Comparison of ENCODE assay signal across 8 cellular contexts in the genomic region with DNA sequence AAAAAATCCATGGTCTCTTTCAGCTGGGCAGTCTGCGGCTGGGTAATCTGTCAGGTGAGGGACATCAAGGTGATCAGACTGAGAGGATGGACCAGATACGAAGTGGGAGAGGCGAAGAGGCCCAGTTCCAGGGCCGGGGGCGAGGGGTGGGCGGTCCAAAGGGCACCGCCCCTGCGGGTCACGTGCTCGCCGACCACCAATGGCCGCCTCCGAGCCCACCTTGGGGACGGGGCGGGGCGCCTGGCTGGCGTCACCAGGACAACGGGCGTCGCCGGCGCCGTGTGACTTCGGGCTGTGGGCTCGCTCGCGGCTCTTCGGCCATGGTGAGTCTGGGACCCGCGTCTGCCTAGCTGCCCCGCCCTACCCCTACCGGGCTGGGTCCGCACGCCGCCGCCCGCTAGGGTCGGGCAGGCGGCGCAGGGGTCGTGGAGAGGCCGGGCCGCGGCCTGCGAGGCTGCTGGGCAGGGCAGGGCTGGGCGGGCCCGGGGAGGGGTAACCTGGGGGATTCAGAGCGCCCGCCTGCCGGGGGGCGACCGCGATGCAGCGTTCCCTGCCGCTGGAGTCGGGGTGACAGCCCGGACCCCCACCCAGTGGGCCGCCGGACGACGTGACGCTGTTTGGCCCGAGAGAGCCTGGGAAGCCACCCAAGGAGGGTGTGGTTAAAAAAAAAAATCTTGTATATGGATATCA. TPM values are rescaled to one million over a fixed set of nuclear protein-coding genes. Genes with fewer than 3 reads are reported as not detected.
A peak's percentile ranks its signal among the peaks of the same experiment; 100 is the strongest.
DNase-seq lines count a peak whose midpoint lies in the region; ATAC-seq and TF ChIP-seq lines count a peak whose summit lies in the region.

A gene with protein sequence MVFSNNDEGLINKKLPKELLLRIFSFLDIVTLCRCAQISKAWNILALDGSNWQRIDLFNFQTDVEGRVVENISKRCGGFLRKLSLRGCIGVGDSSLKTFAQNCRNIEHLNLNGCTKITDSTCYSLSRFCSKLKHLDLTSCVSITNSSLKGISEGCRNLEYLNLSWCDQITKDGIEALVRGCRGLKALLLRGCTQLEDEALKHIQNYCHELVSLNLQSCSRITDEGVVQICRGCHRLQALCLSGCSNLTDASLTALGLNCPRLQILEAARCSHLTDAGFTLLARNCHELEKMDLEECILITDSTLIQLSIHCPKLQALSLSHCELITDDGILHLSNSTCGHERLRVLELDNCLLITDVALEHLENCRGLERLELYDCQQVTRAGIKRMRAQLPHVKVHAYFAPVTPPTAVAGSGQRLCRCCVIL (plus strand): TSS at position 250 of the 690 bp plus-strand sequence. CDS start 71 bp downstream, at position 321.

- intact Hi-C loops in ascending aorta (cut with DNase I): loop anchor here (2.0 to 10.0 kb wide), 2 partner anchors 23 to 63 kb away; a partner anchor contains a TSS
- intact Hi-C loops in psoas muscle (cut with DNase I): no loop called here

- H3K4me1 ChIP-seq in ascending aorta (no peaks in the 10 kb centered on the region), psoas muscle (no peaks in the 10 kb centered on the region)

- H3K4me3 ChIP-seq in GM12864 (ENCODE audit: low read depth, low read length) (peak within 1 kb of the TSS; percentile 45), ascending aorta (peak within 1 kb of the TSS; percentile 87 to 99), psoas muscle (peak within 1 kb of the TSS; percentile 79)

- peak; percentile 78 for ATAC-seq in HG03159 (IDR thresholded peaks at IDR 0.05; ENCODE audit: unreplicated experiment)
- peak; percentile 48 to 63 (median 58) for ATAC-seq in psoas muscle

- no peaks in the 10 kb centered on the region for H3K27me3 ChIP-seq in ascending aorta
- peaks cover 0 to 20% (median 0%) of the 10 kb centered on the region in 3 donors for H3K27me3 ChIP-seq in psoas muscle (ENCODE audit: insufficient read depth in 3 of 3, low read length in 2 of 3)

- H3K36me3 ChIP-seq in ascending aorta (no peaks in the 10 kb centered on the region), psoas muscle (ENCODE audit: insufficient read depth in 1 of 2, low read depth in 1 of 2) (no peaks in the 10 kb centered on the region)

- H3K27ac ChIP-seq in ascending aorta (peak within 1 kb of the TSS; percentile 66 to 82), psoas muscle (no peak within 1 kb of the TSS)

- TF ChIP-seq CTCF in GM12864 (IDR thresholded peaks at IDR 0.05; ENCODE audit: low read depth, low read length, missing control alignments) (no peak), ascending aorta (IDR thresholded peaks at IDR 0.05) (no peak), psoas muscle (IDR thresholded peaks at IDR 0.05) (no peak)

- no peaks in the 10 kb centered on the region for H3K9me3 ChIP-seq in ascending aorta
- H3K9me3 ChIP-seq in psoas muscle: no peaks in the 10 kb centered on the region

- DNase-seq in A172 (ENCODE audit: low spot score): peak; percentile 69
- DNase-seq in GM12864 (ENCODE audit: low read depth): no peak
- DNase-seq in NCI-H748 treated with DMSO at 0.1 percent for 48 hours (lab: John Stamatoyannopoulos, UW): peak; percentile 62
- DNase-seq in ascending aorta (ENCODE audit: low spot score in 2 of 2): peak in 1 of 2 donors; percentile 78
- peak; percentile 84 for DNase-seq in hepatic stellate cell (ENCODE audit: low spot score)
- peak; percentile 45 to 61 for DNase-seq in psoas muscle
- DNase-seq in CD1c-positive myeloid dendritic cell (ENCODE audit: extremely low spot score): no peak

- WGBS in psoas muscle, 3 donors: 2 to 3% (median 3%) methylated on average over 36 to 63 of the region's 63 CpGs

RNA-seq across cellular contexts. Expression of the gene that starts here (rescaled TPM):
- total RNA-seq in A172 (2014; rRNA removed; shearing (Covaris generic)): 30.4 and 33.1 TPM in 2 replicates
- total RNA-seq in ascending aorta (33.4 TPM), psoas muscle (1 to 10 TPM in 1 of 4 donors, under 1 TPM in 3; 0.19 to 1.3 (median 0.59) TPM)
- polyA plus RNA-seq in psoas muscle: under 1 TPM; 0.31 to 0.43 (median 0.42) TPM

Comparison
In these comparisons a context has a peak if more than half of its experiments do, and no peak if none do; other contexts are left out.
1. RNA of the gene that starts here (total RNA-seq): 33.4 TPM in ascending aorta (single experiment) and 30.4 to 33.1 TPM in A172; 0.19 to 1.3 TPM in psoas muscle; every median in the first group is over 10 times any median in the second.
2. DNase-seq: peak in A172 (single experiment), NCI-H748 treated with DMSO at 0.1 percent for 48 hours (single experiment), hepatic stellate cell (single experiment) and psoas muscle (2 of 2); none in GM12864 (single experiment) and CD1c-positive myeloid dendritic cell (single experiment).
3. Peak in every context shown above with its lines, with median percentiles within 50 percentile points of each other: H3K4me3 ChIP-seq.